Comparison of ENCODE assay signal across 3 cellular contexts in genomic region chr20:23243791-23244190, GRCh38.
TF ChIP-seq lines count a peak whose summit lies in the region.

No MANE protein-coding gene starts in this region.

TF ChIP-seq in SK-N-SH, 30 proteins besides CTCF, POLR2A, EP300 and RAD21 (continued from another document):
- TF ChIP-seq IRF3 (IDR thresholded peaks at IDR 0.05; ENCODE audit: low read depth, low read length) (no peak), USF2 (IDR thresholded peaks at IDR 0.05; ENCODE audit: borderline replicate concordance, low read depth, low read length) (no peak), RXRA (IDR thresholded peaks at IDR 0.05; ENCODE audit: borderline replicate concordance, low read depth) (no peak), SIN3A (IDR thresholded peaks at IDR 0.05; ENCODE audit: borderline replicate concordance, low read depth, low read length) (no peak), MEF2A (IDR thresholded peaks at IDR 0.05; ENCODE audit: borderline replicate concordance, low read depth) (no peak), USF1 (IDR thresholded peaks at IDR 0.05; ENCODE audit: borderline replicate concordance, low read depth) (no peak), PBX3 (IDR thresholded peaks at IDR 0.05) (no peak)

TF ChIP-seq in SK-N-SH treated with all-trans-retinoic acid at 6 μM for 48 hours, 23 proteins besides CTCF, POLR2A, EP300 and RAD21 (continued from another document):
- TF ChIP-seq TSHZ2 (CRISPR knock-in tag; IDR thresholded peaks at IDR 0.05) (no peak), PATZ1 (CRISPR knock-in tag; IDR thresholded peaks at IDR 0.05; ENCODE audit: borderline replicate concordance) (no peak), CSDC2 (CRISPR knock-in tag; IDR thresholded peaks at IDR 0.05) (no peak), ZFP3 (CRISPR knock-in tag; IDR thresholded peaks at IDR 0.05) (no peak), BACH2 (CRISPR knock-in tag; IDR thresholded peaks at IDR 0.05; ENCODE audit: borderline replicate concordance) (no peak), ARNTL (CRISPR knock-in tag; IDR thresholded peaks at IDR 0.05; ENCODE audit: borderline replicate concordance, low read depth) (no peak), OSR1 (CRISPR knock-in tag; IDR thresholded peaks at IDR 0.05) (no peak), CREB5 (CRISPR knock-in tag; IDR thresholded peaks at IDR 0.05; ENCODE audit: low read depth) (no peak), TOX (CRISPR knock-in tag; IDR thresholded peaks at IDR 0.05; ENCODE audit: borderline replicate concordance) (no peak), ISL1 (CRISPR knock-in tag; IDR thresholded peaks at IDR 0.05) (no peak), SNAI2 (CRISPR knock-in tag; IDR thresholded peaks at IDR 0.05) (no peak), PPARA (CRISPR knock-in tag; IDR thresholded peaks at IDR 0.05; ENCODE audit: borderline replicate concordance) (no peak), TCF4 (CRISPR knock-in tag; IDR thresholded peaks at IDR 0.05; ENCODE audit: borderline replicate concordance) (no peak), ESRRG (CRISPR knock-in tag; IDR thresholded peaks at IDR 0.05) (no peak), ZNF565 (CRISPR knock-in tag; conservative IDR thresholded peaks at IDR 0.05; ENCODE audit: low read depth) (no peak), CSRNP3 (CRISPR knock-in tag; IDR thresholded peaks at IDR 0.05) (no peak), ZNF8 (CRISPR knock-in tag; IDR thresholded peaks at IDR 0.05) (no peak), GLIS3 (CRISPR knock-in tag; IDR thresholded peaks at IDR 0.05) (no peak)

TF ChIP-seq in K562, 482 proteins besides CTCF, POLR2A, EP300 and RAD21 (continued from another document):
- TF ChIP-seq ZNF3 (CRISPR knock-in tag; IDR thresholded peaks at IDR 0.05) (no peak), JUN (IDR thresholded peaks at IDR 0.05; ENCODE audit: borderline replicate concordance, low read depth, low read length) (no peak), JUN (CRISPR knock-in tag; IDR thresholded peaks at IDR 0.05; ENCODE audit: borderline replicate concordance) (no peak), ATF7 (IDR thresholded peaks at IDR 0.05) (no peak), E2F6 (IDR thresholded peaks at IDR 0.05; ENCODE audit: borderline replicate concordance in 1 of 2, extremely low read depth in 1 of 2, insufficient read depth in 1 of 2, insufficient read length in 1 of 2, low read depth in 1 of 2, low read length in 1 of 2, poor library complexity in 1 of 2, severe bottlenecking in 1 of 2) (no peak), ETV5 (CRISPR knock-in tag; IDR thresholded peaks at IDR 0.05; ENCODE audit: low read depth) (no peak), ZNF407 (IDR thresholded peaks at IDR 0.05; ENCODE audit: low read depth) (no peak), GABPA (tag; conservative IDR thresholded peaks at IDR 0.05; ENCODE audit: low read depth) (no peak)
